8 cellular contexts compared by ENCODE assay signal in genomic region chr1:241423541-241424479, GRCh38.
DNase-seq lines count a peak whose midpoint lies in the region; ATAC-seq, FAIRE-seq and TF ChIP-seq lines count a peak whose summit lies in the region.

No MANE protein-coding gene starts in this region.

- H3K4me2 ChIP-seq in skeletal muscle satellite cell (ENCODE audit: low read length) = peak overlapping the region; percentile 99

- in situ Hi-C loops in astrocyte of the cerebellum (cut with HindIII; ENCODE audit: low sequenced_read_pairs) = no loop called here

- peak; percentile 64 for DNase-seq in AG10803 (ENCODE audit: low read depth)
- peak; percentile 4 for DNase-seq in GM18507 (ENCODE audit: extremely low spot score, insufficient read length, low read depth)
- DNase-seq in NCI-H345 (lab: John Stamatoyannopoulos, UW) = peak; percentile 74
- no peak for DNase-seq in astrocyte of the cerebellum (ENCODE audit: low read depth)
- no peak for DNase-seq in GM19238 (ENCODE audit: insufficient read length, low spot score)

- ATAC-seq in HG02870 (IDR thresholded peaks at IDR 0.05; ENCODE audit: unreplicated experiment) = peak; percentile 92

- no peak for FAIRE-seq in GM18507 (lab: Jason Lieb, UNC)

- H3K36me3 ChIP-seq in skeletal muscle satellite cell (ENCODE audit: insufficient read depth, low read length) = no peaks in the 10 kb centered on the region

- peak overlapping the region; percentile 82 for H3K9ac ChIP-seq in skeletal muscle satellite cell (ENCODE audit: low read depth, low read length)

- H3K9me3 ChIP-seq in iPS-18c (ENCODE audit: control insufficient read depth, insufficient read depth, low read length) = no peaks in the 10 kb centered on the region
- H3K9me3 ChIP-seq in skeletal muscle satellite cell (replicated peaks; ENCODE audit: low read length) = no peaks in the 10 kb centered on the region

- H3K27me3 ChIP-seq in skeletal muscle satellite cell (ENCODE audit: control insufficient read depth, insufficient read depth, low read length) = no peaks in the 10 kb centered on the region

- peak overlapping the region; percentile 63 for H3K4me3 ChIP-seq in AG10803 (ENCODE audit: low read length)
- peak overlapping the region; percentile 56 for H3K4me3 ChIP-seq in astrocyte of the cerebellum (ENCODE audit: low read depth, low read length)
- H3K4me3 ChIP-seq in iPS-18c (ENCODE audit: insufficient read depth, low read depth, low read length) = peak overlapping the region; percentile 59
- peak overlapping the region; percentile 83 for H3K4me3 ChIP-seq in skeletal muscle satellite cell (ENCODE audit: low read length)

- TF ChIP-seq CTCF in AG10803 (conservative IDR thresholded peaks at IDR 0.05; ENCODE audit: low read length) (no peak), astrocyte of the cerebellum (IDR thresholded peaks at IDR 0.05; ENCODE audit: low read depth, low read length, missing control alignments) (peak; percentile 12)

- peaks cover 26% of the 10 kb centered on the region for H3K4me1 ChIP-seq in skeletal muscle satellite cell (ENCODE audit: control insufficient read depth, insufficient read depth, low read length)

Comparison
In these comparisons a context has a peak if more than half of its experiments do, and no peak if none do; other contexts are left out.
1. DNase-seq: peak in AG10803 (single experiment), GM18507 (single experiment) and NCI-H345 (single experiment); none in astrocyte of the cerebellum (single experiment) and GM19238 (single experiment).
2. Peak in every context shown above with its lines, with median percentiles within 50 percentile points of each other: H3K4me3 ChIP-seq.